Comparison of ENCODE assay signal across 8 cellular contexts in genomic region chrX:7146703-7147430, GRCh38. TPM values are rescaled to one million over a fixed set of nuclear protein-coding genes. Genes with fewer than 3 reads are reported as not detected.
DNase-seq lines count a peak whose midpoint lies in the region; ATAC-seq and TF ChIP-seq lines count a peak whose summit lies in the region.

No MANE protein-coding gene starts in this region.

- peak overlapping the region; percentile 82 for H3K9ac ChIP-seq in mucosa of stomach (ENCODE audit: low read length)

- no peaks in the 10 kb centered on the region for H3K36me3 ChIP-seq in mucosa of stomach (ENCODE audit: control insufficient read depth, insufficient read depth, low read length)

- peaks cover 5% of the 10 kb centered on the region for H3K4me1 ChIP-seq in mucosa of stomach (ENCODE audit: control insufficient read depth, insufficient read depth, low read length)

- H3K4me3 ChIP-seq in coronary artery (peak overlapping the region; percentile 86), mucosa of stomach (ENCODE audit: low read length) (peak overlapping the region; percentile 71)

- TF ChIP-seq CTCF in coronary artery (IDR thresholded peaks at IDR 0.05) = no peak

- no peak for DNase-seq in activated CD4-positive, alpha-beta T cell treated with anti-CD3 and anti-CD28 coated beads, Interleukin-2, amount 10 ng/mL, durations not matched to agents 24 days and 14 days
- no peak for DNase-seq in activated CD4-positive, alpha-beta T cell treated with anti-CD3 and anti-CD28 coated beads for 1 hour
- peak; percentile 87 for DNase-seq in NCI-H748 (lab: John Stamatoyannopoulos, UW; ENCODE audit: unreplicated experiment)
- DNase-seq in coronary artery (ENCODE audit: low spot score) = peak; percentile 75
- DNase-seq in posterior vena cava (ENCODE audit: low spot score) = no peak
- no peak for DNase-seq in activated CD4-positive, CD25-positive, alpha-beta regulatory T cell treated with anti-CD3 and anti-CD28 coated beads, Interleukin-2, amount 50 U/mL, for 72 hours

- intact Hi-C loops in activated CD4-positive, alpha-beta T cell treated with anti-CD3 and anti-CD28 coated beads, Interleukin-2, amount 10 ng/mL, durations not matched to agents 24 days and 14 days (cut with micrococcal nuclease) = loop anchor here (2.0 to 5.0 kb wide), 2 partner anchors 62 to 780 kb away; partner anchors contain the start of gene PNPLA4
- intact Hi-C loops in posterior vena cava (cut with DNase I) = no loop called here

- no peaks in the 10 kb centered on the region for H3K9me3 ChIP-seq in mucosa of stomach (ENCODE audit: control insufficient read depth, low read length)

- peak overlapping the region; percentile 82 for H3K27ac Mint-ChIP-seq in activated CD4-positive, alpha-beta T cell treated with anti-CD3 and anti-CD28 coated beads, Interleukin-2, amount 10 ng/mL, durations not matched to agents 24 days and 14 days

- H3K27me3 ChIP-seq in mucosa of stomach (ENCODE audit: control insufficient read depth, insufficient read depth, low read length) = no peaks in the 10 kb centered on the region

- no peaks in the 10 kb centered on the region for H3K9me3 Mint-ChIP-seq in activated CD4-positive, alpha-beta T cell treated with anti-CD3 and anti-CD28 coated beads, Interleukin-2, amount 10 ng/mL, durations not matched to agents 24 days and 14 days

- peak; percentile 12 for ATAC-seq in HG02588 (IDR thresholded peaks at IDR 0.05; ENCODE audit: unreplicated experiment)

- peaks cover 11% of the 10 kb centered on the region for H3K4me1 Mint-ChIP-seq in activated CD4-positive, alpha-beta T cell treated with anti-CD3 and anti-CD28 coated beads, Interleukin-2, amount 10 ng/mL, durations not matched to agents 24 days and 14 days

- no peaks in the 10 kb centered on the region for H3K27me3 Mint-ChIP-seq in activated CD4-positive, alpha-beta T cell treated with anti-CD3 and anti-CD28 coated beads, Interleukin-2, amount 10 ng/mL, durations not matched to agents 24 days and 14 days

- peak overlapping the region; percentile 85 for H3K4me3 Mint-ChIP-seq in activated CD4-positive, alpha-beta T cell treated with anti-CD3 and anti-CD28 coated beads, Interleukin-2, amount 10 ng/mL, durations not matched to agents 24 days and 14 days

- peaks cover 4% of the 10 kb centered on the region for H3K36me3 Mint-ChIP-seq in activated CD4-positive, alpha-beta T cell treated with anti-CD3 and anti-CD28 coated beads, Interleukin-2, amount 10 ng/mL, durations not matched to agents 24 days and 14 days (ENCODE audit: low read depth)

- H3K27ac ChIP-seq in coronary artery = peak overlapping the region; percentile 22 to 85

RNA-seq across cellular contexts. Expression of gene STS, which starts 0.6 kb away (rescaled TPM):
- total RNA-seq in activated CD4-positive, alpha-beta T cell treated with anti-CD3 and anti-CD28 coated beads, Interleukin-2, amount 10 ng/mL, durations not matched to agents 24 days and 14 days = 0.86 and 1.0 TPM in 2 replicates
- 10 to 100 TPM; 13.7 to 16.1 TPM for total RNA-seq in posterior vena cava

RNA-seq across cellular contexts. Expression of gene PUDP, which starts 1.1 kb away (rescaled TPM):
- total RNA-seq in activated CD4-positive, alpha-beta T cell treated with anti-CD3 and anti-CD28 coated beads, Interleukin-2, amount 10 ng/mL, durations not matched to agents 24 days and 14 days = 17.4 and 19.5 TPM in 2 replicates
- total RNA-seq in posterior vena cava = 10 to 100 TPM; 11.8 to 13.1 TPM

Comparison
In these comparisons a context has a peak if more than half of its experiments do, and no peak if none do; other contexts are left out.
1. DNase-seq: peak in NCI-H748 (single experiment) and coronary artery (single experiment); none in activated CD4-positive, alpha-beta T cell treated with anti-CD3 and anti-CD28 coated beads, Interleukin-2, amount 10 ng/mL, durations not matched to agents 24 days and 14 days (single experiment), activated CD4-positive, alpha-beta T cell treated with anti-CD3 and anti-CD28 coated beads for 1 hour (single experiment), posterior vena cava (single experiment) and activated CD4-positive, CD25-positive, alpha-beta regulatory T cell treated with anti-CD3 and anti-CD28 coated beads, Interleukin-2, amount 50 U/mL, for 72 hours (single experiment).